16 cellular contexts compared by ENCODE assay signal in the genomic region with DNA sequence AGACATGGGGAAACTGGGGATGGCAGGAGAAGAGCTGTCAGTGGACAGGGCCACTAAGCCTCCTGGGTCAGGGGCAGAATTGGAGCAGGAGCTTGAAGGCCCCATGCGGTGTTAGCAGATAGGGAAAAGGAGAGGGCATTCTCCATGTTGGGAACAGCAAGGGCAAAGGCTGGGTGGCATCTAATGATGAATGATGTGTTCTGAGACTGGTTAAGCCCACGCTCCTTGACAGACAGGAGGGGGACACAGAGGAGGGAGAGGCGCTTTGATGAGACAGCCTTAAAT.
A peak's percentile ranks its signal among the peaks of the same experiment; 100 is the strongest.
DNase-seq lines count a peak whose midpoint lies in the region; ATAC-seq, FAIRE-seq and TF ChIP-seq lines count a peak whose summit lies in the region.
"Had no signal": no experiment of that assay in that cellular context is flagged by ENCODE, and none has a peak within 500 bp of the region (broad histone marks: within the 10 kb centered on the region; RNA-seq: fewer than 3 reads in every experiment).

No MANE protein-coding gene starts in this region.

- no peak for FAIRE-seq in pancreas (lab: Jason Lieb, UNC)
- FAIRE-seq: H1, RCC 7860 had no signal

- H3K4me1 Mint-ChIP-seq in GM23338: peaks cover 42% of the 10 kb centered on the region

- H3K4ac ChIP-seq in neuronal stem cell (ENCODE audit: low read length): no peak overlapping the region

- 91 to 98% methylated on average over 3 of the region's 3 CpGs for WGBS in esophagus squamous epithelium, 2 donors
- WGBS in neuronal stem cell (ENCODE audit: extremely low coverage in 2 of 2, insufficient read length in 2 of 2, insufficient replicate concordance in 1 of 2), 2 donors: no CpG with 5 or more reads among the region's 3 CpGs
- 94 to 96% methylated on average over 3 of the region's 3 CpGs for WGBS in pancreas, 2 donors

- TF ChIP-seq CTCF in GM23338 (conservative IDR thresholded peaks at IDR 0.05; ENCODE audit: low read depth in 2 of 2) (no peak), esophagus squamous epithelium (IDR thresholded peaks at IDR 0.05) (no peak), pancreas (IDR thresholded peaks at IDR 0.05) (no peak)

- no peaks in the 10 kb centered on the region for H3K36me3 ChIP-seq in GM23338 (ENCODE audit: insufficient read depth)
- no peaks in the 10 kb centered on the region for H3K36me3 ChIP-seq in SK-N-MC (ENCODE audit: insufficient read depth, low read length)
- no peaks in the 10 kb centered on the region for H3K36me3 ChIP-seq in esophagus squamous epithelium
- H3K36me3 ChIP-seq in neuronal stem cell (replicated peaks in 1 of 2; ENCODE audit: control insufficient read depth in 2 of 2, insufficient read depth in 2 of 2, low read length in 2 of 2): no peaks in the 10 kb centered on the region
- H3K36me3 ChIP-seq in pancreas: no peaks in the 10 kb centered on the region
- H3K36me3 ChIP-seq: BE2C had no signal

- H3K4me3 ChIP-seq in GM23338 (no peak overlapping the region), SK-N-MC (peak overlapping the region; percentile 44), esophagus squamous epithelium (no peak overlapping the region), neuronal stem cell (ENCODE audit: low read length in 2 of 2) (no peak overlapping the region), pancreas (no peak overlapping the region)

- H3K27ac ChIP-seq in GM23338 (ENCODE audit: low read depth): no peak overlapping the region
- peak overlapping the region; percentile 82; the same call in 1 of the 2 replicates for H3K27ac ChIP-seq in SK-N-MC
- peak overlapping the region in 3 of 4 donors; percentile 13 to 73 (median 69) for H3K27ac ChIP-seq in esophagus squamous epithelium
- H3K27ac ChIP-seq in neuronal stem cell (replicated peaks; ENCODE audit: low read length): no peak overlapping the region
- no peak overlapping the region for H3K27ac ChIP-seq in pancreas

- no peaks in the 10 kb centered on the region for H3K9me2 ChIP-seq in GM23338 (ENCODE audit: insufficient read depth)

- no peak overlapping the region for H3K23ac ChIP-seq in neuronal stem cell (ENCODE audit: low read depth, low read length, poor library complexity)

- H3K9me3 Mint-ChIP-seq in GM23338: no peaks in the 10 kb centered on the region
- H3K9me3 Mint-ChIP-seq: CD8-positive, alpha-beta T cell had no signal

- H3K9ac ChIP-seq in SK-N-MC (ENCODE audit: insufficient read length) (no peak overlapping the region), neuronal stem cell (ENCODE audit: low read depth, low read length, poor library complexity) (no peak overlapping the region)

- H3K36me3 Mint-ChIP-seq in GM23338 (ENCODE audit: low read depth): no peaks in the 10 kb centered on the region
- H3K36me3 Mint-ChIP-seq: CD8-positive, alpha-beta T cell had no signal

- H2AFZ ChIP-seq in GM23338 (no peak overlapping the region), neuronal stem cell (ENCODE audit: low read length) (peak overlapping the region; percentile 81)

- no peak overlapping the region for H3K4me2 ChIP-seq in GM23338
- H3K4me2 ChIP-seq in neuronal stem cell (ENCODE audit: insufficient read depth, low read length, poor library complexity, severe bottlenecking): no peak overlapping the region

- H2BK15ac ChIP-seq in neuronal stem cell (ENCODE audit: low read length): no peak overlapping the region

- ATAC-seq in GM23338 (no peak), HG02852 (IDR thresholded peaks at IDR 0.05; ENCODE audit: unreplicated experiment) (no peak), pancreas (no peak)
- ATAC-seq: CD8-positive, alpha-beta T cell had no signal

- no peak overlapping the region for H3K14ac ChIP-seq in neuronal stem cell (ENCODE audit: low read length)

- H4K8ac ChIP-seq in neuronal stem cell (ENCODE audit: low read depth, low read length): no peak overlapping the region

- H3K4me3 Mint-ChIP-seq in GM23338: no peak overlapping the region
- H3K4me3 Mint-ChIP-seq: CD8-positive, alpha-beta T cell had no signal

- H3K79me1 ChIP-seq in neuronal stem cell (ENCODE audit: low read depth, low read length): no peaks in the 10 kb centered on the region

- peak overlapping the region; percentile 3; the same call in 1 of the 2 replicates for H3K27ac Mint-ChIP-seq in GM23338
- H3K27ac Mint-ChIP-seq: CD8-positive, alpha-beta T cell had no signal

- H3K9me3 ChIP-seq in SK-N-MC (ENCODE audit: low read depth, low read length) (no peaks in the 10 kb centered on the region), esophagus squamous epithelium (no peaks in the 10 kb centered on the region), neuronal stem cell (replicated peaks in 1 of 2; ENCODE audit: control insufficient read depth in 2 of 2, insufficient read depth in 1 of 2, low read depth in 1 of 2, low read length in 2 of 2) (peaks cover 0 to 2% of the 10 kb centered on the region in 2 donors), pancreas (no peaks in the 10 kb centered on the region)
- H3K9me3 ChIP-seq: BE2C had no signal

- H4K20me1 ChIP-seq in GM23338 (replicated peaks; ENCODE audit: insufficient read depth): no peaks in the 10 kb centered on the region

- no peak overlapping the region for H2BK120ac ChIP-seq in neuronal stem cell (ENCODE audit: low read depth, low read length)

- intact Hi-C loops in esophagus squamous epithelium (cut with DNase I) (no loop called here), pancreas (cut with DNase I) (no loop called here)

- no peak for DNase-seq in GM23338 (ENCODE audit: low spot score)
- DNase-seq in SK-N-MC (ENCODE audit: low read depth, low spot score): no peak
- DNase-seq in esophagus squamous epithelium (lab: John Stamatoyannopoulos, UW): no peak
- DNase-seq in neuronal stem cell (ENCODE audit: low spot score): no peak
- DNase-seq in pancreas: no peak
- no peak for DNase-seq in NCI-H82 (lab: John Stamatoyannopoulos, UW)
- DNase-seq: BE2C; CD8-positive, alpha-beta T cell; DMS 273 treated with DMSO at 0.1 percent for 48 hours; KG1; NCI-H1694; NCI-H2171; SIG-M5 had no signal

- H3K79me2 ChIP-seq in GM23338 (replicated peaks; ENCODE audit: insufficient read depth): no peaks in the 10 kb centered on the region

- peaks cover 6% of the 10 kb centered on the region for H3K27me3 Mint-ChIP-seq in GM23338 (ENCODE audit: insufficient read depth, low read depth, poor library complexity)

- peak overlapping the region; percentile 72 for H3K18ac ChIP-seq in neuronal stem cell (ENCODE audit: low read length)

- H2AK5ac ChIP-seq in neuronal stem cell (ENCODE audit: low read depth, low read length): peak overlapping the region; percentile 70

- no peak for TF ChIP-seq POLR2A in esophagus squamous epithelium (IDR thresholded peaks at IDR 0.05)

- no peak overlapping the region for H2BK12ac ChIP-seq in neuronal stem cell (ENCODE audit: low read length)

- no peak overlapping the region for H2BK5ac ChIP-seq in neuronal stem cell (ENCODE audit: low read length)

- H3F3A ChIP-seq in GM23338 (replicated peaks; ENCODE audit: low read depth): 0 out of 2 replicates have a peak, but pooled peaks cover 2% of the 10 kb centered on the region

- H3K4me1 ChIP-seq in GM23338 (ENCODE audit: insufficient read depth) (peaks cover 34% of the 10 kb centered on the region), esophagus squamous epithelium (peaks cover 9 to 72% (median 14%) of the 10 kb centered on the region in 3 donors), neuronal stem cell (ENCODE audit: control insufficient read depth in 2 of 2, insufficient read depth in 1 of 2, low read depth in 1 of 2, low read length in 2 of 2) (peaks cover 25 to 29% of the 10 kb centered on the region in 2 donors), pancreas (peaks cover 31 to 57% (median 36%) of the 10 kb centered on the region in 3 donors)
- H3K4me1 ChIP-seq: BE2C had no signal

- H4K91ac ChIP-seq in neuronal stem cell (ENCODE audit: low read depth, low read length, poor library complexity): no peak overlapping the region

- H3K27me3 ChIP-seq in GM23338 (ENCODE audit: insufficient read depth) (no peaks in the 10 kb centered on the region), esophagus squamous epithelium (no peaks in the 10 kb centered on the region), neuronal stem cell (ENCODE audit: control insufficient read depth in 3 of 3, insufficient read depth in 3 of 3, low read depth in 1 of 3, low read length in 3 of 3) (peaks cover 0 to 4% (median 0%) of the 10 kb centered on the region in 3 experiments), pancreas (no peaks in the 10 kb centered on the region)
- H3K27me3 ChIP-seq: BE2C had no signal

TF ChIP-seq in GM23338, 12 proteins besides CTCF, POLR2A, EP300 and RAD21:
- no peak for TF ChIP-seq JUNB (IDR thresholded peaks at IDR 0.05; ENCODE audit: unreplicated experiment)
- TF ChIP-seq, protein P1, sequence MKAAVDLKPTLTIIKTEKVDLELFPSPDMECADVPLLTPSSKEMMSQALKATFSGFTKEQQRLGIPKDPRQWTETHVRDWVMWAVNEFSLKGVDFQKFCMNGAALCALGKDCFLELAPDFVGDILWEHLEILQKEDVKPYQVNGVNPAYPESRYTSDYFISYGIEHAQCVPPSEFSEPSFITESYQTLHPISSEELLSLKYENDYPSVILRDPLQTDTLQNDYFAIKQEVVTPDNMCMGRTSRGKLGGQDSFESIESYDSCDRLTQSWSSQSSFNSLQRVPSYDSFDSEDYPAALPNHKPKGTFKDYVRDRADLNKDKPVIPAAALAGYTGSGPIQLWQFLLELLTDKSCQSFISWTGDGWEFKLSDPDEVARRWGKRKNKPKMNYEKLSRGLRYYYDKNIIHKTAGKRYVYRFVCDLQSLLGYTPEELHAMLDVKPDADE (IDR thresholded peaks at IDR 0.05): no peak
- no peak for TF ChIP-seq EZH2 (IDR thresholded peaks at IDR 0.05; ENCODE audit: low read depth, unreplicated experiment)
- TF ChIP-seq EZH2phosphoT487 (IDR thresholded peaks at IDR 0.05; ENCODE audit: unreplicated experiment): no peak
- no peak for TF ChIP-seq POLR2AphosphoS5 (IDR thresholded peaks at IDR 0.05; ENCODE audit: low read depth)
- TF ChIP-seq ZNF114 (CRISPR knock-in tag; IDR thresholded peaks at IDR 0.05): no peak
- no peak for TF ChIP-seq NANOG (IDR thresholded peaks at IDR 0.05; ENCODE audit: borderline replicate concordance)
- TF ChIP-seq ZNF331 (CRISPR knock-in tag; IDR thresholded peaks at IDR 0.05; ENCODE audit: low read depth): no peak

Comparison
In these comparisons a context has a peak if more than half of its experiments do, and no peak if none do; other contexts are left out.
1. H3K27ac ChIP-seq: peak in SK-N-MC (single experiment) and esophagus squamous epithelium (3 of 4); none in GM23338 (single experiment), neuronal stem cell (single experiment) and pancreas (0 of 4).